ENCODE assay signal across 11 cellular contexts in genomic region chr1:238061967-238062613, GRCh38.
A peak's percentile ranks its signal among the peaks of the same experiment; 100 is the strongest.
DNase-seq lines count a peak whose midpoint lies in the region; ATAC-seq and TF ChIP-seq lines count a peak whose summit lies in the region.
"Had no signal": no experiment of that assay in that cellular context is flagged by ENCODE, and none has a peak within 500 bp of the region (broad histone marks: within the 10 kb centered on the region; RNA-seq: fewer than 3 reads in every experiment).

No MANE protein-coding gene starts in this region.

- CTCF ChIA-PET in HEK293T (lab: Yijun Ruan, JAX) = no interaction called here
- CTCF ChIA-PET in activated CD4-positive, alpha-beta memory T cell treated with anti-CD3 and anti-CD28 coated beads, Interleukin-2, amount 10 ng/mL, durations not matched to agents 7 days and 5 days (lab: Charles Lee) = no interaction called here

- no peak for TF ChIP-seq CTCF in astrocyte of the spinal cord (IDR thresholded peaks at IDR 0.05; ENCODE audit: low read depth, low read length)
- TF ChIP-seq CTCF in smooth muscle cell (IDR thresholded peaks at IDR 0.05; ENCODE audit: borderline replicate concordance, insufficient read depth, poor library complexity, severe bottlenecking) = no peak

- no peak overlapping the region for H3K9ac ChIP-seq in smooth muscle cell (ENCODE audit: low read depth)

- POLR2A ChIA-PET in HEK293T (lab: Yijun Ruan, JAX) = no interaction called here
- POLR2A ChIA-PET in activated CD4-positive, alpha-beta memory T cell treated with anti-CD3 and anti-CD28 coated beads, Interleukin-2, amount 10 ng/mL, durations not matched to agents 7 days and 5 days (lab: Charles Lee) = no interaction called here

- peaks cover 9% of the 10 kb centered on the region for H3K9me3 Mint-ChIP-seq in activated CD4-positive, alpha-beta memory T cell treated with anti-CD3 and anti-CD28 coated beads, Interleukin-2, amount 10 ng/mL, durations not matched to agents 7 days and 5 days

- no peaks in the 10 kb centered on the region for H3K36me3 ChIP-seq in smooth muscle cell (ENCODE audit: low read depth)

- no peaks in the 10 kb centered on the region for H3F3A ChIP-seq in smooth muscle cell (ENCODE audit: low read depth)

- in situ Hi-C loops in astrocyte of the spinal cord (cut with HindIII; ENCODE audit: low sequenced_read_pairs) = no loop called here

- no peaks in the 10 kb centered on the region for H4K20me1 ChIP-seq in smooth muscle cell (ENCODE audit: low read depth)

- no peak overlapping the region for H3K4me2 ChIP-seq in smooth muscle cell

- peak overlapping the region; percentile 10 for H3K27ac ChIP-seq in smooth muscle cell (ENCODE audit: low read depth)
- H3K27ac ChIP-seq: SK-N-MC had no signal

- peak; percentile 75 for DNase-seq in astrocyte of the spinal cord (ENCODE audit: low read depth, low spot score)
- DNase-seq in smooth muscle cell (lab: John Stamatoyannopoulos, UW; ENCODE audit: unreplicated experiment) = no peak
- no peak for DNase-seq in HEK293T (ENCODE audit: extremely low spot score)
- no peak for DNase-seq in activated CD4-positive, alpha-beta memory T cell treated with anti-CD3 and anti-CD28 coated beads, Interleukin-2, amount 10 ng/mL, durations not matched to agents 7 days and 5 days
- DNase-seq in NCI-H1417 treated with DMSO at 0.1 percent for 48 hours (lab: John Stamatoyannopoulos, UW) = no peak
- DNase-seq in NCI-H2081 treated with DMSO at 0.1 percent for 48 hours (lab: John Stamatoyannopoulos, UW) = no peak
- DNase-seq: activated CD8-positive, alpha-beta memory T cell treated with anti-CD3 and anti-CD28 coated beads, Interleukin-2, amount 50 U/mL, for 48 hours; NCI-H146 had no signal

- no peaks in the 10 kb centered on the region for H3K27me3 Mint-ChIP-seq in activated CD4-positive, alpha-beta memory T cell treated with anti-CD3 and anti-CD28 coated beads, Interleukin-2, amount 10 ng/mL, durations not matched to agents 7 days and 5 days

- no peaks in the 10 kb centered on the region for H3K4me1 Mint-ChIP-seq in activated CD4-positive, alpha-beta memory T cell treated with anti-CD3 and anti-CD28 coated beads, Interleukin-2, amount 10 ng/mL, durations not matched to agents 7 days and 5 days

- no peaks in the 10 kb centered on the region for H3K9me3 ChIP-seq in smooth muscle cell (replicated peaks; ENCODE audit: low read depth)

- no peaks in the 10 kb centered on the region for H3K27me3 ChIP-seq in smooth muscle cell (ENCODE audit: low read depth)

- peak; percentile 63 for ATAC-seq in GM21360 (IDR thresholded peaks at IDR 0.05; ENCODE audit: unreplicated experiment)
- peak; percentile 65 for ATAC-seq in HG03432 (IDR thresholded peaks at IDR 0.05; ENCODE audit: unreplicated experiment)

- H2AFZ ChIP-seq in smooth muscle cell (ENCODE audit: low read depth) = no peak overlapping the region

- H3K4me1 ChIP-seq in smooth muscle cell (ENCODE audit: low read depth) = no peaks in the 10 kb centered on the region

- 66% methylated on average over 3 of the region's 3 CpGs for WGBS in smooth muscle cell (ENCODE audit: low lambda C conversion rate)

- H3K79me2 ChIP-seq in smooth muscle cell (ENCODE audit: low read depth) = no peaks in the 10 kb centered on the region

- H3K36me3 Mint-ChIP-seq in activated CD4-positive, alpha-beta memory T cell treated with anti-CD3 and anti-CD28 coated beads, Interleukin-2, amount 10 ng/mL, durations not matched to agents 7 days and 5 days (ENCODE audit: low read depth) = no peaks in the 10 kb centered on the region

- H3K4me3 ChIP-seq in astrocyte of the spinal cord (ENCODE audit: low read depth, low read length) (no peak overlapping the region), smooth muscle cell (no peak overlapping the region)
- H3K4me3 ChIP-seq: SK-N-MC had no signal

- H3K27ac Mint-ChIP-seq in activated CD4-positive, alpha-beta memory T cell treated with anti-CD3 and anti-CD28 coated beads, Interleukin-2, amount 10 ng/mL, durations not matched to agents 7 days and 5 days = no peak overlapping the region

- H3K4me3 Mint-ChIP-seq in activated CD4-positive, alpha-beta memory T cell treated with anti-CD3 and anti-CD28 coated beads, Interleukin-2, amount 10 ng/mL, durations not matched to agents 7 days and 5 days = no peak overlapping the region

TF ChIP-seq in HEK293T, 16 proteins besides CTCF, POLR2A, EP300 and RAD21:
- TF ChIP-seq NFRKB (IDR thresholded peaks at IDR 0.05) (no peak), FOXM1 (IDR thresholded peaks at IDR 0.05; ENCODE audit: borderline replicate concordance) (no peak), ZNF384 (IDR thresholded peaks at IDR 0.05) (no peak), ARNT (IDR thresholded peaks at IDR 0.05) (no peak), L3MBTL2 (conservative IDR thresholded peaks at IDR 0.05) (no peak), HDGF (IDR thresholded peaks at IDR 0.05; ENCODE audit: borderline replicate concordance) (no peak)
